ENCODE assay signal across 27 cellular contexts in genomic region chr5:2036885-2037284, GRCh38.
"Had no signal": no experiment of that assay in that cellular context is flagged by ENCODE, and none has a peak within 500 bp of the region (broad histone marks: within the 10 kb centered on the region; RNA-seq: fewer than 3 reads in every experiment).

No MANE protein-coding gene starts in this region.

- DNase-seq: activated CD4-positive, alpha-beta memory T cell treated with anti-CD3 and anti-CD28 coated beads for 36 hours; activated CD4-positive, alpha-beta T cell treated with anti-CD3 and anti-CD28 coated beads for 36 hours; activated CD4-positive, alpha-beta T cell treated with anti-CD3 and anti-CD28 coated beads, Interleukin-2, amount 10 ng/mL, durations not matched to agents 24 days and 14 days; activated CD4-positive, CD25-positive, alpha-beta regulatory T cell; activated CD4-positive, CD25-positive, alpha-beta regulatory T cell treated with anti-CD3 and anti-CD28 coated beads, Interleukin-2, amount 50 U/mL, for 72 hours; activated CD8-positive, alpha-beta T cell treated with anti-CD3 and anti-CD28 coated beads, Interleukin-2, amount 10 ng/mL, durations not matched to agents 7 days and 5 days; activated effector memory CD4-positive, alpha-beta T cell treated with Interleukin-2 at 50 U/mL for 16 hours; activated gamma-delta T cell treated with Interleukin-2 at 50 U/mL for 16 hours; activated naive CD4-positive, alpha-beta T cell treated with anti-CD3 and anti-CD28 coated beads, Interleukin-2, amount 50 U/mL, for 16 hours; activated naive CD4-positive, alpha-beta T cell treated with Interleukin-2 at 50 U/mL for 16 hours; activated T-cell treated with anti-CD3 and anti-CD28 coated beads, Interleukin-2, amount 50 U/mL, for 4 hours; amniotic stem cell; anterior cingulate cortex; brain microvascular endothelial cell; dorsolateral prefrontal cortex; effector memory CD4-positive, alpha-beta T cell; endodermal cell; foreskin melanocyte; T-helper 2 cell had no signal

- ATAC-seq: activated CD4-positive, alpha-beta T cell treated with anti-CD3 and anti-CD28 coated beads for 36 hours; activated CD8-positive, alpha-beta T cell treated with anti-CD3 and anti-CD28 coated beads, Interleukin-2, amount 10 ng/mL, durations not matched to agents 7 days and 5 days; activated T-cell treated with anti-CD3 and anti-CD28 coated beads, Interleukin-2, amount 50 U/mL, for 4 hours; activated T-helper 17 cell treated with anti-CD3 and anti-CD28 coated beads, Interleukin-2, amount 50 U/mL, for 72 hours; esophagus mucosa had no signal

- FAIRE-seq: astrocyte, bronchial epithelial cell had no signal

- H3K9me3 Mint-ChIP-seq: activated CD4-positive, alpha-beta memory T cell treated with anti-CD3 and anti-CD28 coated beads for 36 hours; activated CD4-positive, alpha-beta T cell treated with anti-CD3 and anti-CD28 coated beads, Interleukin-2, amount 10 ng/mL, durations not matched to agents 24 days and 14 days; central memory CD8-positive, alpha-beta T cell; dendritic cell treated with granulocyte-macrophage colony-stimulating factor and Interleukin-4, amounts not matched to agents 40 ng/mL and 50 ng/mL, for 4 days had no signal

- H3K4me1 Mint-ChIP-seq: activated CD4-positive, alpha-beta T cell treated with anti-CD3 and anti-CD28 coated beads for 36 hours; activated CD4-positive, alpha-beta T cell treated with anti-CD3 and anti-CD28 coated beads, Interleukin-2, amount 10 ng/mL, durations not matched to agents 24 days and 14 days; activated T-helper 17 cell treated with anti-CD3 and anti-CD28 coated beads, Interleukin-2, amount 50 U/mL, for 72 hours; central memory CD8-positive, alpha-beta T cell had no signal

- H3K27ac Mint-ChIP-seq: activated CD4-positive, alpha-beta memory T cell treated with anti-CD3 and anti-CD28 coated beads for 36 hours; activated CD4-positive, alpha-beta T cell treated with anti-CD3 and anti-CD28 coated beads for 36 hours; activated CD4-positive, alpha-beta T cell treated with anti-CD3 and anti-CD28 coated beads, Interleukin-2, amount 10 ng/mL, durations not matched to agents 24 days and 14 days; activated CD8-positive, alpha-beta T cell treated with anti-CD3 and anti-CD28 coated beads, Interleukin-2, amount 10 ng/mL, durations not matched to agents 7 days and 5 days; activated naive CD8-positive, alpha-beta T cell; activated T-helper 17 cell treated with anti-CD3 and anti-CD28 coated beads, Interleukin-2, amount 50 U/mL, for 72 hours; dendritic cell treated with granulocyte-macrophage colony-stimulating factor and Interleukin-4, amounts not matched to agents 40 ng/mL and 50 ng/mL, for 4 days; endodermal cell had no signal

- H3K36me3 ChIP-seq: brain microvascular endothelial cell had no signal

- H3K36me3 Mint-ChIP-seq: activated CD4-positive, alpha-beta memory T cell treated with anti-CD3 and anti-CD28 coated beads for 36 hours; activated naive CD8-positive, alpha-beta T cell had no signal

- H3K4me3 ChIP-seq: coronary artery, dorsolateral prefrontal cortex had no signal

- H3K27ac ChIP-seq: brain microvascular endothelial cell, coronary artery, dorsolateral prefrontal cortex had no signal

- H3K4me3 Mint-ChIP-seq: activated CD4-positive, alpha-beta memory T cell treated with anti-CD3 and anti-CD28 coated beads for 36 hours; activated CD4-positive, alpha-beta T cell treated with anti-CD3 and anti-CD28 coated beads for 36 hours; activated CD4-positive, alpha-beta T cell treated with anti-CD3 and anti-CD28 coated beads, Interleukin-2, amount 10 ng/mL, durations not matched to agents 24 days and 14 days; activated CD8-positive, alpha-beta T cell treated with anti-CD3 and anti-CD28 coated beads, Interleukin-2, amount 10 ng/mL, durations not matched to agents 7 days and 5 days; activated naive CD8-positive, alpha-beta T cell; activated T-cell treated with anti-CD3 and anti-CD28 coated beads, Interleukin-2, amount 50 U/mL, for 4 hours; activated T-helper 17 cell treated with anti-CD3 and anti-CD28 coated beads, Interleukin-2, amount 50 U/mL, for 72 hours; central memory CD8-positive, alpha-beta T cell; dendritic cell treated with granulocyte-macrophage colony-stimulating factor and Interleukin-4, amounts not matched to agents 40 ng/mL and 50 ng/mL, for 4 days; endodermal cell had no signal
